8 cellular contexts compared by ENCODE assay signal in the genomic region with DNA sequence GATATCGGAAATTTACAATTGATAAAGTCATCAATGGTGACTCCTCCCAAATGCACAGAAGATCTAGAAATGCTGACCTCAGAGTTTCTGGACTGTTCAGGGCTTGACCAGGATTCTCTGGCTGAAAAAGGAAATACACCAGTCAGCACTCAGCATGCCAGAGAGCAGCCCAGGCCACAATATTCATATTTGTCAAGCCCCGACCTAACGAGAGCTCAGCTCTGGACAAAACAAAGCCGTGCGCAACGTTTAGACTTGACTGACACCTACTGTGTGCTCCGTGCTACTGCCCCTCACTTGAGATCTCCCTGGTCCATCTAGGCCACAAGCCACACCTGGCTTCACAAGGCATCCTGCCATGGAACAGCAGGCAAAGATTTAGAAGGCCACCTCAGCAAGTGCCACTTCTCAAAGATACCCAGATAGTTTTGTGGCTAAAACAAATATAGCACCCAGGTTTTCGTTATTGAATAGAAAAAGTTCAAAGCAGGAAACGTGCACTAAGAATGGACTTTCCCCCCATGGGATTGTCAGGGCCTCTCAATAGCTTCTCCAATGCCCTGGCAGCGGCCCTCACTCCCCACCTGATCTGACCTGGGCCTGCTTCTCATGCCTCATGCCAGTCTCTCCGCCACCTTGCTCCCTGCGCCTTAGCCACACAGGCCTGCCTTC.
DNase-seq lines count a peak whose midpoint lies in the region; ATAC-seq lines count a peak whose summit lies in the region.

No MANE protein-coding gene starts in this region.

- H3K27ac ChIP-seq in aorta (ENCODE audit: low read depth in 1 of 2, low read length in 2 of 2) = peak overlapping the region in 1 of 2 donors; percentile 72

- no peaks in the 10 kb centered on the region for H3K9me3 Mint-ChIP-seq in activated T-helper 17 cell treated with anti-CD3 and anti-CD28 coated beads, Interleukin-2, amount 50 U/mL, for 72 hours

- H3K27ac Mint-ChIP-seq in activated T-helper 17 cell treated with anti-CD3 and anti-CD28 coated beads, Interleukin-2, amount 50 U/mL, for 72 hours = peak overlapping the region; percentile 89

- intact Hi-C loops in aorta (cut with DNase I) = no loop called here

- peaks cover 85% of the 10 kb centered on the region for H3K36me3 Mint-ChIP-seq in activated T-helper 17 cell treated with anti-CD3 and anti-CD28 coated beads, Interleukin-2, amount 50 U/mL, for 72 hours (ENCODE audit: low read depth)

- H3K4me3 ChIP-seq in aorta (ENCODE audit: low read length in 2 of 2) (no peak overlapping the region), MG63 (no peak overlapping the region)

- peaks cover 72% of the 10 kb centered on the region for H3K4me1 Mint-ChIP-seq in activated T-helper 17 cell treated with anti-CD3 and anti-CD28 coated beads, Interleukin-2, amount 50 U/mL, for 72 hours

- 43 to 47% methylated on average over 12 of the region's 12 CpGs for WGBS in aorta, 2 donors

- H3K27me3 Mint-ChIP-seq in activated T-helper 17 cell treated with anti-CD3 and anti-CD28 coated beads, Interleukin-2, amount 50 U/mL, for 72 hours = no peaks in the 10 kb centered on the region

- H3K27me3 ChIP-seq in aorta (ENCODE audit: control insufficient read depth in 1 of 2, insufficient read depth in 2 of 2, low read length in 1 of 2) (no peaks in the 10 kb centered on the region), MG63 (no peaks in the 10 kb centered on the region)

- DNase-seq in stimulated activated CD4-positive, alpha-beta T cell treated with anti-CD3 and anti-CD28 coated beads, Interleukin-4, amount 100 ng/mL, for 24 hours = peak; percentile 38
- no peak for DNase-seq in stimulated activated CD4-positive, alpha-beta T cell treated with anti-CD3 and anti-CD28 coated beads, Interleukin-2, amount 100 ng/mL, for 24 hours
- DNase-seq in left lobe of liver (ENCODE audit: low spot score) (no peak), aorta (no peak), MG63 (no peak)

- H3K9me3 ChIP-seq in aorta (ENCODE audit: control insufficient read depth, low read length) (no peaks in the 10 kb centered on the region), MG63 (no peaks in the 10 kb centered on the region)

- peak; percentile 65 for ATAC-seq in HG03066 (IDR thresholded peaks at IDR 0.05; ENCODE audit: low read depth, unreplicated experiment)
- ATAC-seq in activated T-helper 17 cell treated with anti-CD3 and anti-CD28 coated beads, Interleukin-2, amount 50 U/mL, for 72 hours (replicated peaks) = peak; percentile 53
- ATAC-seq in left lobe of liver = peak; percentile 73
- peak; percentile 61 for ATAC-seq in aorta (ENCODE audit: low FRiP score)
- no peak for ATAC-seq in HG03139 (IDR thresholded peaks at IDR 0.05; ENCODE audit: unreplicated experiment)

- no peaks in the 10 kb centered on the region for H3K36me3 ChIP-seq in aorta (ENCODE audit: control insufficient read depth in 1 of 2, insufficient read depth in 2 of 2, low read length in 1 of 2)
- H3K36me3 ChIP-seq in MG63 = peaks cover 18% of the 10 kb centered on the region

- H3K4me1 ChIP-seq in aorta (ENCODE audit: control insufficient read depth in 1 of 2, insufficient read depth in 2 of 2, low read length in 2 of 2) = peaks cover 0 to 8% of the 10 kb centered on the region in 2 donors

- peak overlapping the region; percentile 82 for H3K4me3 Mint-ChIP-seq in activated T-helper 17 cell treated with anti-CD3 and anti-CD28 coated beads, Interleukin-2, amount 50 U/mL, for 72 hours
